ENCODE assay signal across 33 cellular contexts in the genomic region with DNA sequence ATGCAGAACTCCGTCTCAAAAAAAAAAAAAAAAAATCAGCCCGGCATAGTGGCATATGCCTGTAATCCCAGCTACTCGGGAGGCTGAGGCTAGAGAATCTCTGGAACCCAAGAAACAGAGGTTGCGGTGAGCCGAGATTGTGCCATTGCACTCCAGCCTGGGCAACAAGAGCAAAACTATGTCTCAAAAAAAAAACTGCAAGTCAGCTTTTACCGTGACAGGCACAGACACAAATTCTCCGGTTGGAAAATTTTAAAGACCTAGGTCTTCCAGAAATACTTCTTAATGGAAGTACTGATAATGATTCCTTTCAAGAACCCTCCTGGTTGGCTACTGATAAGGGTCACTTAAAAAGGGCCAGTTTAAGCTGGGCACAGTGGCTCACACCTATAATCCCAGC.
"Had no signal": no experiment of that assay in that cellular context is flagged by ENCODE, and none has a peak within 500 bp of the region (broad histone marks: within the 10 kb centered on the region; RNA-seq: fewer than 3 reads in every experiment).

No MANE protein-coding gene starts in this region.

- H3K27ac ChIP-seq: colonic mucosa, PC-9, WERI-Rb-1 had no signal

- H3K27me3 ChIP-seq: colonic mucosa, MG63 had no signal

- H3K27me3 Mint-ChIP-seq: activated CD4-positive, alpha-beta T cell treated with anti-CD3 and anti-CD28 coated beads, Interleukin-2, amount 10 ng/mL, durations not matched to agents 24 days and 14 days; activated CD8-positive, alpha-beta T cell treated with anti-CD3 and anti-CD28 coated beads for 36 hours; activated naive CD8-positive, alpha-beta T cell; activated naive CD8-positive, alpha-beta T cell treated with anti-CD3 and anti-CD28 coated beads, Interleukin-2, amount 50 U/mL, for 24 hours; brain had no signal

- FAIRE-seq: bronchial epithelial cell had no signal

- ATAC-seq: activated CD8-positive, alpha-beta T cell treated with anti-CD3 and anti-CD28 coated beads for 36 hours; activated naive CD8-positive, alpha-beta T cell treated with anti-CD3 and anti-CD28 coated beads, Interleukin-2, amount 50 U/mL, for 24 hours; activated T-cell treated with anti-CD3 and anti-CD28 coated beads, Interleukin-2, amount 50 U/mL, for 4 hours had no signal

- H3K9me3 ChIP-seq: colonic mucosa, MG63 had no signal

- H3K27ac Mint-ChIP-seq: activated CD4-positive, alpha-beta T cell treated with anti-CD3 and anti-CD28 coated beads, Interleukin-2, amount 10 ng/mL, durations not matched to agents 24 days and 14 days; activated CD8-positive, alpha-beta T cell treated with anti-CD3 and anti-CD28 coated beads for 36 hours; activated naive CD4-positive, alpha-beta T cell treated with anti-CD3 and anti-CD28 coated beads for 36 hours; activated naive CD8-positive, alpha-beta T cell; activated naive CD8-positive, alpha-beta T cell treated with anti-CD3 and anti-CD28 coated beads, Interleukin-2, amount 50 U/mL, for 24 hours; activated T-helper 1 cell treated with anti-CD3 and anti-CD28 coated beads, Interleukin-12 subunit alpha, Interleukin-12 subunit beta, Interleukin-2, Interleukin-4 antibody, amounts not matched to agents 30 ng/mL and 10 ng/mL and 1 ng/mL, durations not matched to agents 14 hours and 24 hours and 36 hours; brain had no signal

- H3K9me3 Mint-ChIP-seq: activated CD4-positive, alpha-beta T cell treated with anti-CD3 and anti-CD28 coated beads, Interleukin-2, amount 10 ng/mL, durations not matched to agents 24 days and 14 days; activated CD8-positive, alpha-beta T cell treated with anti-CD3 and anti-CD28 coated beads for 36 hours; activated naive CD4-positive, alpha-beta T cell treated with anti-CD3 and anti-CD28 coated beads for 36 hours; activated naive CD8-positive, alpha-beta T cell treated with anti-CD3 and anti-CD28 coated beads, Interleukin-2, amount 50 U/mL, for 24 hours; activated T-cell treated with anti-CD3 and anti-CD28 coated beads, Interleukin-2, amount 50 U/mL, for 4 hours; activated T-helper 1 cell treated with anti-CD3 and anti-CD28 coated beads, Interleukin-12 subunit alpha, Interleukin-12 subunit beta, Interleukin-2, Interleukin-4 antibody, amounts not matched to agents 30 ng/mL and 10 ng/mL and 1 ng/mL, durations not matched to agents 14 hours and 24 hours and 36 hours had no signal

- H3K4me1 ChIP-seq: colonic mucosa had no signal

- H3K4me3 Mint-ChIP-seq: activated CD4-positive, alpha-beta T cell treated with anti-CD3 and anti-CD28 coated beads, Interleukin-2, amount 10 ng/mL, durations not matched to agents 24 days and 14 days; activated CD8-positive, alpha-beta T cell treated with anti-CD3 and anti-CD28 coated beads for 36 hours; activated naive CD4-positive, alpha-beta T cell treated with anti-CD3 and anti-CD28 coated beads for 36 hours; activated naive CD8-positive, alpha-beta T cell; activated naive CD8-positive, alpha-beta T cell treated with anti-CD3 and anti-CD28 coated beads, Interleukin-2, amount 50 U/mL, for 24 hours; activated T-cell treated with anti-CD3 and anti-CD28 coated beads, Interleukin-2, amount 50 U/mL, for 4 hours; activated T-helper 1 cell treated with anti-CD3 and anti-CD28 coated beads, Interleukin-12 subunit alpha, Interleukin-12 subunit beta, Interleukin-2, Interleukin-4 antibody, amounts not matched to agents 30 ng/mL and 10 ng/mL and 1 ng/mL, durations not matched to agents 14 hours and 24 hours and 36 hours; brain had no signal

- DNase-seq: activated CD4-positive, alpha-beta T cell treated with anti-CD3 and anti-CD28 coated beads for 1 hour; activated CD4-positive, alpha-beta T cell treated with anti-CD3 and anti-CD28 coated beads, Interleukin-2, amount 10 ng/mL, durations not matched to agents 24 days and 14 days; activated CD4-positive, alpha-beta T cell treated with anti-CD3 and anti-CD28 coated beads, Interleukin-2, amount 50 U/mL, for 4 hours; activated CD4-positive, CD25-positive, alpha-beta regulatory T cell; activated CD8-positive, alpha-beta T cell treated with anti-CD3 and anti-CD28 coated beads for 36 hours; activated gamma-delta T cell treated with Interleukin-2 at 50 U/mL for 16 hours; activated naive CD4-positive, alpha-beta T cell treated with anti-CD3 and anti-CD28 coated beads for 36 hours; activated naive CD8-positive, alpha-beta T cell treated with anti-CD3 and anti-CD28 coated beads, Interleukin-2, amount 50 U/mL, for 24 hours; activated T-cell treated with anti-CD3 and anti-CD28 coated beads for 4 hours; activated T-cell treated with anti-CD3 and anti-CD28 coated beads, Interleukin-2, amount 50 U/mL, for 4 hours; anterior cingulate cortex; central memory CD4-positive, alpha-beta T cell; colonic mucosa; Kasumi-1; MG63; NCI-H1048; NCI-H1105 treated with DMSO at 0.1 percent for 48 hours; NCI-H1436 treated with DMSO at 0.1 percent for 48 hours; NCI-H1694 treated with DMSO at 0.1 percent for 48 hours; NCI-H2029; NCI-H2171; NCI-H510A; NCI-H526; NCI-H748 treated with DMSO at 0.1 percent for 48 hours; NK-92 treated with Interleukin-12 subunit alpha and Interleukin-12 subunit beta, amount 100 ng/mL, for 24 hours; PC-9; Right ventricle myocardium superior; T1000; WERI-Rb-1 had no signal

- H3K4me3 ChIP-seq: colonic mucosa, MG63, PC-9 had no signal

- H3K4me2 ChIP-seq: PC-9 had no signal

- H3K4me1 Mint-ChIP-seq: activated CD4-positive, alpha-beta T cell treated with anti-CD3 and anti-CD28 coated beads, Interleukin-2, amount 10 ng/mL, durations not matched to agents 24 days and 14 days; activated naive CD8-positive, alpha-beta T cell treated with anti-CD3 and anti-CD28 coated beads, Interleukin-2, amount 50 U/mL, for 24 hours; brain had no signal

- H2AFZ ChIP-seq: PC-9 had no signal
